Comparison of ENCODE assay signal across 9 cellular contexts in the genomic region with DNA sequence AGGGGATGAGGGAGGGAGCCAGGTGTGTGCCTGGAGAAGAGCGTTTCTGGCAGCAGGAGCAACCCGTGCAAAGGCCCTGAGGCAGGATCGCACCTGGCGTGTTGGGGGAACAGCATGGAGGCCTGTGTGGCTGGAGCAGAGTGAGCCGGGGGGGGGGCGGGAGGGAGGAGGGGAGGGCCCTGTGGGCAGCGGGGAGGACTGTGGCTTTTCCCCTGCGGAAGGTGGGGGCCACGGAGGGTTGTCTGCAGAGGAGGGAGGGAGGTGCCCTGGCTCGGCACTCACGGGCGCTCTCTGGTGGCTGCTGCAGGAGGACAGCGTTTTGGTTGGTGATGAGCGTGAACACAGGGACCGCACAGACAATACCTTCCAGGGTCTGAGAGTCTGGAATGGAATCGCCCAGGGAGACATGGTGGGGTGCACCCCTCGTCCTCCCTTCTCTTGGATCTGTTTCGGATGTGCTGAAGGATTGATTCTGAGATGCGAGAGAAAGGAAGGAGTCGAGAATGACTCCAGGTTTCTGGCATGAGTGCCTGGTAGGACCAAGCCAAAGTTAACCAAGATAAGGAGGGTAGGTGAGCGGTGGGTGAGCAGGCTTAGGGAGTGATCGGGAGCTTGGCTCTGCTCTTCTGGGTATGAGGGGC. TPM values are rescaled to one million over a fixed set of nuclear protein-coding genes. Genes with fewer than 3 reads are reported as not detected.
DNase-seq lines count a peak whose midpoint lies in the region; TF ChIP-seq lines count a peak whose summit lies in the region.
"Had no signal": no experiment of that assay in that cellular context is flagged by ENCODE, and none has a peak within 500 bp of the region (broad histone marks: within the 10 kb centered on the region; RNA-seq: fewer than 3 reads in every experiment).

No MANE protein-coding gene starts in this region.

- H3K9me3 Mint-ChIP-seq in osteocyte (ENCODE audit: unreplicated experiment), result no peaks in the 10 kb centered on the region

- no peaks in the 10 kb centered on the region for H3K27me3 Mint-ChIP-seq in osteocyte (ENCODE audit: unreplicated experiment)

- peak overlapping the region; percentile 70 for H3K27ac Mint-ChIP-seq in osteocyte (ENCODE audit: unreplicated experiment)

- H3K4me3 ChIP-seq in fibroblast of pulmonary artery (replicated peaks; ENCODE audit: low read depth, low read length) (no peak overlapping the region), tibial nerve (no peak overlapping the region)

- TF ChIP-seq CTCF in RWPE1 (conservative IDR thresholded peaks at IDR 0.05; ENCODE audit: low read depth), result peak; percentile 58
- peak; percentile 73 for TF ChIP-seq CTCF in fibroblast of pulmonary artery (IDR thresholded peaks at IDR 0.05; ENCODE audit: low read length, missing control alignments)
- TF ChIP-seq CTCF in osteocyte (IDR thresholded peaks at IDR 0.05), result peak; percentile 77
- peak; percentile 45 to 63 (median 61) for TF ChIP-seq CTCF in tibial nerve (IDR thresholded peaks at IDR 0.05)

- POLR2A ChIA-PET in RWPE1 (lab: Yijun Ruan, JAX; ENCODE audit: low non-redundant PET), result no interaction called here

- WGBS in tibial nerve, 2 donors, result 52 to 56% methylated on average over 19 to 21 of the region's 22 CpGs

- CTCF ChIA-PET in RWPE1 (lab: Yijun Ruan, JAX), result interaction anchor here (0.7 kb wide), 1 partner anchor 8 kb away, joined by 5 read pairs; no protein-coding TSS in a partner anchor

- peak in 1 of 2 donors; percentile 13 for TF ChIP-seq EP300 in tibial nerve (IDR thresholded peaks at IDR 0.05)

- H3K36me3 Mint-ChIP-seq in osteocyte (ENCODE audit: unreplicated experiment), result peaks cover 14% of the 10 kb centered on the region

- TF ChIP-seq POLR2A in tibial nerve (IDR thresholded peaks at IDR 0.05), result no peak

- H3K4me1 ChIP-seq in tibial nerve, result peaks cover 0 to 68% (median 47%) of the 10 kb centered on the region in 4 donors

- no peaks in the 10 kb centered on the region for H3K27me3 ChIP-seq in tibial nerve

- peaks cover 54% of the 10 kb centered on the region for H3K4me1 Mint-ChIP-seq in osteocyte (ENCODE audit: unreplicated experiment)

- H3K9me3 ChIP-seq in tibial nerve, result no peaks in the 10 kb centered on the region

- peaks cover 0 to 26% (median 0%) of the 10 kb centered on the region in 3 donors for H3K36me3 ChIP-seq in tibial nerve

- no peak overlapping the region for H3K4me3 Mint-ChIP-seq in osteocyte (ENCODE audit: unreplicated experiment)

- peak; percentile 55 for DNase-seq in NK-92 treated with Interleukin-12 subunit alpha and Interleukin-12 subunit beta, amount 100 ng/mL, for 24 hours (lab: John Stamatoyannopoulos, UW)
- DNase-seq in NK-92 (lab: John Stamatoyannopoulos, UW; ENCODE audit: unreplicated experiment), result no peak
- peak; percentile 17 for DNase-seq in RWPE1 (ENCODE audit: low spot score)
- DNase-seq in activated T-helper 9 cell treated with anti-CD3 and anti-CD28 coated beads, Interleukin-2, amount 50 U/mL, for 16 hours (ENCODE audit: low read depth), result peak; percentile 47
- peak; percentile 69 for DNase-seq in fibroblast of pulmonary artery (ENCODE audit: low read depth)
- no peak for DNase-seq in osteocyte (ENCODE audit: extremely low spot score, unreplicated experiment)
- peak in 1 of 2 donors; percentile 43 for DNase-seq in tibial nerve (ENCODE audit: low spot score in 2 of 2)
- DNase-seq in NCI-H748 treated with DMSO at 0.1 percent for 48 hours (lab: John Stamatoyannopoulos, UW), result no peak

- peak overlapping the region; percentile 85 for H3K27ac ChIP-seq in RWPE1
- H3K27ac ChIP-seq in tibial nerve, result peak overlapping the region in 2 of 4 donors; percentile 57 to 100

RNA-seq across cellular contexts. Expression of a gene that starts 6.5 kb away (rescaled TPM):
- total RNA-seq in osteocyte (126 and 130 TPM in 2 replicates), tibial nerve (100 to 1,000 TPM in 1 of 4 donors, 10 to 100 TPM in 3; 35.6 to 147 (median 68.9) TPM)

RNA-seq across cellular contexts. Expression of a gene that starts 16.4 kb away (rescaled TPM):
- 45.0 and 50.6 TPM in 2 replicates for total RNA-seq in osteocyte
- 100 to 1,000 TPM; 149 to 242 (median 184) TPM for total RNA-seq in tibial nerve

RNA-seq across cellular contexts. Expression of a gene that starts 32.7 kb away (rescaled TPM):
- total RNA-seq in osteocyte, result 6.5 and 8.6 TPM in 2 replicates
- 100 to 1,000 TPM in 1 of 4 donors, 10 to 100 TPM in 3; 52.2 to 256 (median 75.6) TPM for total RNA-seq in tibial nerve
- total RNA-seq: myocyte had no signal

RNA-seq across cellular contexts. Expression of a gene that starts 48.1 kb away (rescaled TPM):
- total RNA-seq in osteocyte, result 154 and 156 TPM in 2 replicates
- 100 to 1,000 TPM; 139 to 251 (median 164) TPM for total RNA-seq in tibial nerve

RNA-seq across cellular contexts. Expression of a gene that starts 53.6 kb away (rescaled TPM):
- total RNA-seq in osteocyte (0.30 TPM in 1 of 2 replicates, not detected in the other), tibial nerve (10 to 100 TPM; 13.8 to 34.8 (median 20.1) TPM)

Comparison
In these comparisons a context has a peak if more than half of its experiments do, and no peak if none do; other contexts are left out.
1. DNase-seq: peak in NK-92 treated with Interleukin-12 subunit alpha and Interleukin-12 subunit beta, amount 100 ng/mL, for 24 hours (single experiment), RWPE1 (single experiment), activated T-helper 9 cell treated with anti-CD3 and anti-CD28 coated beads, Interleukin-2, amount 50 U/mL, for 16 hours (single experiment) and fibroblast of pulmonary artery (single experiment); none in NK-92 (single experiment), osteocyte (single experiment) and NCI-H748 treated with DMSO at 0.1 percent for 48 hours (single experiment).
2. Peak in every context shown above with its lines, with median percentiles within 50 percentile points of each other: CTCF ChIP-seq.